In the genomic region with DNA sequence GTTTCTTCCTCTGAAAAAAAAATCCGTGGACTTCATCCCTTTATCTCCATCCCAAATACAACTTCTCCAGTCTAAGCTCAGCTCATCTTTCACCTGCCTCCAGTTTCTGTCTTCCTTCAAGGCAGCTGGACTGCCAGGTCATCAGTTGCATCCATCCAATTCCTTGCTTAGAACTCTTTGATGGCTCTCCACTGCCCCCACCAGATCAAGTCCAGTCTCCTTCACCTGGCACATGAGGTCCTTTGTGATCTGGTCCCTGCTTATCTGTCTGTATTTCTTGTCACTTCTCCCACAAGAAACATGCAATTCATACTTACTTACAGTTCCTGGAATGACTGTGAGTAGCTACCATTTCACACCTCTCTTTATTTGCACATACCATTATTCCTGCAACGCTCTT, we compare ENCODE assay signal across 1 cellular context.
TF ChIP-seq lines count a peak whose summit lies in the region.

No MANE protein-coding gene starts in this region.

TF ChIP-seq in SK-N-SH, 30 proteins besides CTCF, POLR2A, EP300 and RAD21 (continued from another document):
- TF ChIP-seq, protein P1, sequence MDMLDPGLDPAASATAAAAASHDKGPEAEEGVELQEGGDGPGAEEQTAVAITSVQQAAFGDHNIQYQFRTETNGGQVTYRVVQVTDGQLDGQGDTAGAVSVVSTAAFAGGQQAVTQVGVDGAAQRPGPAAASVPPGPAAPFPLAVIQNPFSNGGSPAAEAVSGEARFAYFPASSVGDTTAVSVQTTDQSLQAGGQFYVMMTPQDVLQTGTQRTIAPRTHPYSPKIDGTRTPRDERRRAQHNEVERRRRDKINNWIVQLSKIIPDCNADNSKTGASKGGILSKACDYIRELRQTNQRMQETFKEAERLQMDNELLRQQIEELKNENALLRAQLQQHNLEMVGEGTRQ (IDR thresholded peaks at IDR 0.05; ENCODE audit: borderline replicate concordance, low read depth, low read length): no peak
- TF ChIP-seq RFX5 (IDR thresholded peaks at IDR 0.05; ENCODE audit: low read length): no peak
